1 cellular context compared by ENCODE assay signal in the genomic region with DNA sequence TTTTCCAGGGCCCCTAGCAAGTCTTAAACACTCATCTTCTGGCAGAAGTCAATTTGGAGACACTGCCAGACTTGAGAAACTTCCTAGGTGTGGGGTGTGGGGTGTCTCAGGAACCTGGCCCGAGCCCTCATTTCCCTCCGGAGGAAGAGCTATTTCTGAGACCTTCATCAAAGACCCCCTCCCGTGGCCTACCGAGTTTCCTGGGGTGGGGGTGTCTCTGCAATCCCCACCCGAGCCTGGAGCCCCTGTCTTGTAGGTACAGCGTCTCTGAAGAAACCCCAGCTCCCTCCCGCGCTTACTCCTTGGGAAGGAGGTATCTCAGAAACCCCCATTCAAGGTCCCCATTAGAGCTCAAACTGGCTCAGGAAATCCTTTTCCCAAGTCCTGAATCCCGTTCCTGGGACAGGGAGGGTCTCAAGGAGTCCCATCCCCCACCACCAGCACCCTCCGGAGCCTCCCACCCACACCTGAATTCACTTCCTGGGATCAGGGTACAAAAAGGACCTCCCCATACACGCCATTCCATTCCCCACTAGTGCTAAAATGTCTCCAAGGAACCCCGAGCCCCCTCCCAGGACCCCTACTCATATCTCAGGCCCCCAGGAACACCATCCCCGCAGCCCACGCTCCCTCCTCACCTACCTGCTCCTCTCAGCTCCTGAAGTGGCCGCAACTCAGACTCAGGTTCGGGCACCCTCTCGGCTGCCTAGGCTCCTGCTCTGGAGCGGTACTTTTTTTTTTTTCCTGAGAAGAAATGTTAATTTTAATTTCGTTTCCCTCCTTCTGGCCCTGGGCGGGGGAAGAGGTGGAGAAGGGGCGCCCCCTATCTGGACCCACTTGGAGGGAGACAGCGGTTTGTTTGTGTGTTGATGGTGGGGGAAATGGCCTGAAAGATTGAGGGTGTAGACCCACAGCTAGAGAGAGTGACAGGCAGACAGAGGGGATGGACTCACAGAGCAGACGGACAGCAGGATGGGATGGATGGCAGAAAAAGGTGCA.
TF ChIP-seq lines count a peak whose summit lies in the region.

No MANE protein-coding gene starts in this region.

TF ChIP-seq in H1, 55 proteins besides CTCF, POLR2A, EP300 and RAD21:
- TF ChIP-seq SIN3A (conservative IDR thresholded peaks at IDR 0.05 in 1 of 2, IDR thresholded peaks at IDR 0.05 in 1 of 2; ENCODE audit: low read depth in 1 of 2, low read length in 2 of 2) (0 out of 4 replicates have a peak, but pooled peaks of 1 of the 2 experiments have one; percentile 41), RNF2 (IDR thresholded peaks at IDR 0.05; ENCODE audit: borderline replicate concordance, low read depth, low read length, missing control alignments, poor library complexity, severe bottlenecking) (no peak)
